ENCODE assay signal across 1 cellular context in the genomic region with DNA sequence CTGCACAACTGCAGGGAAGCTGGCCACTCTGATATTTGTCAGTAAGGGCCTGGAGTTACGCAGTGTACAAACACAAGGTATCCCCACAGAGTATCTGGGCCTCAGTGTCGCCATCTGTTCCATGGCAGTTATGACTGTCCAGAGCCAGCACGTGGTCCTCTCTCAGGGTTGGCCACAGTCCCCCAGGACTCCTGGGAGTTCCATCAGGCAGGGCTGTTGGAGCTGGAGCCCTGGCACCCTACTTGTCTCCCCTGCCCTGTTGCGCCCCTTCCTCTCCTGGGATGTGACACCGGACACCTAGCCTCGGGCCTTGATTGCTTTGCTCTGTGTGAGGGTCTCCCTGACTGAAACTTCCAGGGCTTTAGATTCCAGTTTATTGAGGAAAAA.
TF ChIP-seq lines count a peak whose summit lies in the region.

No MANE protein-coding gene starts in this region.

TF ChIP-seq in HCT116, 20 proteins besides CTCF, POLR2A, EP300 and RAD21:
- TF ChIP-seq EZH2 (IDR thresholded peaks at IDR 0.05) (no peak), CBX3 (IDR thresholded peaks at IDR 0.05; ENCODE audit: low read depth) (no peak), ZBTB33 (IDR thresholded peaks at IDR 0.05; ENCODE audit: extremely low read depth, insufficient replicate concordance, low read length) (no peak), YY1 (IDR thresholded peaks at IDR 0.05; ENCODE audit: extremely low read depth, insufficient replicate concordance, low read depth, low read length) (no peak), JUND (IDR thresholded peaks at IDR 0.05) (no peak), SRF (IDR thresholded peaks at IDR 0.05; ENCODE audit: low read depth) (no peak)
- TF ChIP-seq, protein P1, sequence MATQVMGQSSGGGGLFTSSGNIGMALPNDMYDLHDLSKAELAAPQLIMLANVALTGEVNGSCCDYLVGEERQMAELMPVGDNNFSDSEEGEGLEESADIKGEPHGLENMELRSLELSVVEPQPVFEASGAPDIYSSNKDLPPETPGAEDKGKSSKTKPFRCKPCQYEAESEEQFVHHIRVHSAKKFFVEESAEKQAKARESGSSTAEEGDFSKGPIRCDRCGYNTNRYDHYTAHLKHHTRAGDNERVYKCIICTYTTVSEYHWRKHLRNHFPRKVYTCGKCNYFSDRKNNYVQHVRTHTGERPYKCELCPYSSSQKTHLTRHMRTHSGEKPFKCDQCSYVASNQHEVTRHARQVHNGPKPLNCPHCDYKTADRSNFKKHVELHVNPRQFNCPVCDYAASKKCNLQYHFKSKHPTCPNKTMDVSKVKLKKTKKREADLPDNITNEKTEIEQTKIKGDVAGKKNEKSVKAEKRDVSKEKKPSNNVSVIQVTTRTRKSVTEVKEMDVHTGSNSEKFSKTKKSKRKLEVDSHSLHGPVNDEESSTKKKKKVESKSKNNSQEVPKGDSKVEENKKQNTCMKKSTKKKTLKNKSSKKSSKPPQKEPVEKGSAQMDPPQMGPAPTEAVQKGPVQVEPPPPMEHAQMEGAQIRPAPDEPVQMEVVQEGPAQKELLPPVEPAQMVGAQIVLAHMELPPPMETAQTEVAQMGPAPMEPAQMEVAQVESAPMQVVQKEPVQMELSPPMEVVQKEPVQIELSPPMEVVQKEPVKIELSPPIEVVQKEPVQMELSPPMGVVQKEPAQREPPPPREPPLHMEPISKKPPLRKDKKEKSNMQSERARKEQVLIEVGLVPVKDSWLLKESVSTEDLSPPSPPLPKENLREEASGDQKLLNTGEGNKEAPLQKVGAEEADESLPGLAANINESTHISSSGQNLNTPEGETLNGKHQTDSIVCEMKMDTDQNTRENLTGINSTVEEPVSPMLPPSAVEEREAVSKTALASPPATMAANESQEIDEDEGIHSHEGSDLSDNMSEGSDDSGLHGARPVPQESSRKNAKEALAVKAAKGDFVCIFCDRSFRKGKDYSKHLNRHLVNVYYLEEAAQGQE (IDR thresholded peaks at IDR 0.05; ENCODE audit: low read depth): no peak
